Comparison of ENCODE assay signal across 13 cellular contexts in genomic region chr4:52250124-52250523, GRCh38.
DNase-seq lines count a peak whose midpoint lies in the region; ATAC-seq and TF ChIP-seq lines count a peak whose summit lies in the region.
"Had no signal": no experiment of that assay in that cellular context is flagged by ENCODE, and none has a peak within 500 bp of the region (broad histone marks: within the 10 kb centered on the region; RNA-seq: fewer than 3 reads in every experiment).

No MANE protein-coding gene starts in this region.

- H3K4me3 Mint-ChIP-seq in activated naive CD8-positive, alpha-beta T cell treated with anti-CD3 and anti-CD28 coated beads, Interleukin-2, amount 50 U/mL, for 24 hours = no peak overlapping the region
- H3K4me3 Mint-ChIP-seq: CD8-positive, alpha-beta T cell had no signal

- DNase-seq in NCI-H2171 treated with DMSO at 0.1 percent for 48 hours (lab: John Stamatoyannopoulos, UW) = peak; percentile 78
- peak; percentile 6 for DNase-seq in fibroblast of pulmonary artery (ENCODE audit: low read depth)
- peak; percentile 81 for DNase-seq in sigmoid colon
- DNase-seq in activated naive CD8-positive, alpha-beta T cell treated with anti-CD3 and anti-CD28 coated beads, Interleukin-2, amount 50 U/mL, for 24 hours = no peak
- DNase-seq in effector memory CD4-positive, alpha-beta T cell = no peak
- no peak for DNase-seq in SIG-M5 (lab: John Stamatoyannopoulos, UW)
- DNase-seq: CD8-positive, alpha-beta T cell; effector CD4-positive, alpha-beta T cell; lower lobe of right lung; T-helper 9 cell had no signal

- ATAC-seq in GM18520 (IDR thresholded peaks at IDR 0.05; ENCODE audit: unreplicated experiment) (peak; percentile 52), GM21723 (IDR thresholded peaks at IDR 0.05; ENCODE audit: unreplicated experiment) (no peak)
- ATAC-seq in activated naive CD8-positive, alpha-beta T cell treated with anti-CD3 and anti-CD28 coated beads, Interleukin-2, amount 50 U/mL, for 24 hours = no peak
- ATAC-seq: CD8-positive, alpha-beta T cell; Panc1 had no signal

- H3K9me3 Mint-ChIP-seq in activated naive CD8-positive, alpha-beta T cell treated with anti-CD3 and anti-CD28 coated beads, Interleukin-2, amount 50 U/mL, for 24 hours = peaks cover 7% of the 10 kb centered on the region

- TF ChIP-seq CTCF in fibroblast of pulmonary artery (IDR thresholded peaks at IDR 0.05; ENCODE audit: low read length, missing control alignments) = no peak
- no peak for TF ChIP-seq CTCF in sigmoid colon (IDR thresholded peaks at IDR 0.05)

- H3K27me3 ChIP-seq in sigmoid colon = no peaks in the 10 kb centered on the region
- no peaks in the 10 kb centered on the region for H3K27me3 ChIP-seq in effector memory CD4-positive, alpha-beta T cell (replicated peaks; ENCODE audit: control insufficient read depth, insufficient read depth, low read length, poor library complexity, severe bottlenecking)

- intact Hi-C loops in sigmoid colon (cut with DNase I) = no loop called here

- H3K4me1 ChIP-seq in sigmoid colon = peaks cover 0 to 13% (median 11%) of the 10 kb centered on the region in 4 donors
- no peaks in the 10 kb centered on the region for H3K4me1 ChIP-seq in effector memory CD4-positive, alpha-beta T cell (ENCODE audit: control insufficient read depth, insufficient read depth, low read length, poor library complexity, severe bottlenecking)
- H3K4me1 ChIP-seq: lower lobe of right lung had no signal

- no peak for TF ChIP-seq POLR2A in sigmoid colon (IDR thresholded peaks at IDR 0.05)

- H3K4me3 ChIP-seq in fibroblast of pulmonary artery (replicated peaks; ENCODE audit: low read depth, low read length) (no peak overlapping the region), sigmoid colon (no peak overlapping the region)
- H3K4me3 ChIP-seq in effector memory CD4-positive, alpha-beta T cell (ENCODE audit: insufficient read depth, low read depth, low read length, poor library complexity, severe bottlenecking) = no peak overlapping the region
- H3K4me3 ChIP-seq: lower lobe of right lung had no signal

- 47 to 48% methylated on average over 2 of the region's 2 CpGs for WGBS in sigmoid colon, 2 donors

- H3K9me3 ChIP-seq in sigmoid colon = peaks cover 0 to 3% (median 0%) of the 10 kb centered on the region in 4 donors
- H3K9me3 ChIP-seq in effector memory CD4-positive, alpha-beta T cell (ENCODE audit: control insufficient read depth, low read length) = no peaks in the 10 kb centered on the region

- H3K4me1 Mint-ChIP-seq in activated naive CD8-positive, alpha-beta T cell treated with anti-CD3 and anti-CD28 coated beads, Interleukin-2, amount 50 U/mL, for 24 hours = no peaks in the 10 kb centered on the region

- no peak overlapping the region for H3K27ac Mint-ChIP-seq in activated naive CD8-positive, alpha-beta T cell treated with anti-CD3 and anti-CD28 coated beads, Interleukin-2, amount 50 U/mL, for 24 hours
- H3K27ac Mint-ChIP-seq: CD8-positive, alpha-beta T cell had no signal

- H3K27ac ChIP-seq in sigmoid colon = no peak overlapping the region
- H3K27ac ChIP-seq in effector memory CD4-positive, alpha-beta T cell (ENCODE audit: insufficient read depth, low read length, poor library complexity, severe bottlenecking) = no peak overlapping the region
- H3K27ac ChIP-seq: lower lobe of right lung had no signal

- H3K27me3 Mint-ChIP-seq in activated naive CD8-positive, alpha-beta T cell treated with anti-CD3 and anti-CD28 coated beads, Interleukin-2, amount 50 U/mL, for 24 hours = peaks cover 4% of the 10 kb centered on the region

- no peaks in the 10 kb centered on the region for H3K36me3 ChIP-seq in sigmoid colon
- H3K36me3 ChIP-seq in effector memory CD4-positive, alpha-beta T cell (ENCODE audit: control insufficient read depth, insufficient read depth, low read length) = no peaks in the 10 kb centered on the region
- H3K36me3 ChIP-seq: lower lobe of right lung had no signal

- no peaks in the 10 kb centered on the region for H3K36me3 Mint-ChIP-seq in activated naive CD8-positive, alpha-beta T cell treated with anti-CD3 and anti-CD28 coated beads, Interleukin-2, amount 50 U/mL, for 24 hours (ENCODE audit: low read depth)
- H3K36me3 Mint-ChIP-seq: CD8-positive, alpha-beta T cell had no signal

- no peak for TF ChIP-seq EP300 in sigmoid colon (IDR thresholded peaks at IDR 0.05)

Comparison
In these comparisons a context has a peak if more than half of its experiments do, and no peak if none do; other contexts are left out.
1. DNase-seq: peak in NCI-H2171 treated with DMSO at 0.1 percent for 48 hours (single experiment), fibroblast of pulmonary artery (single experiment) and sigmoid colon (single experiment); none in activated naive CD8-positive, alpha-beta T cell treated with anti-CD3 and anti-CD28 coated beads, Interleukin-2, amount 50 U/mL, for 24 hours (single experiment), effector memory CD4-positive, alpha-beta T cell (0 of 3) and SIG-M5 (single experiment).